3 cellular contexts compared by ENCODE assay signal in the genomic region with DNA sequence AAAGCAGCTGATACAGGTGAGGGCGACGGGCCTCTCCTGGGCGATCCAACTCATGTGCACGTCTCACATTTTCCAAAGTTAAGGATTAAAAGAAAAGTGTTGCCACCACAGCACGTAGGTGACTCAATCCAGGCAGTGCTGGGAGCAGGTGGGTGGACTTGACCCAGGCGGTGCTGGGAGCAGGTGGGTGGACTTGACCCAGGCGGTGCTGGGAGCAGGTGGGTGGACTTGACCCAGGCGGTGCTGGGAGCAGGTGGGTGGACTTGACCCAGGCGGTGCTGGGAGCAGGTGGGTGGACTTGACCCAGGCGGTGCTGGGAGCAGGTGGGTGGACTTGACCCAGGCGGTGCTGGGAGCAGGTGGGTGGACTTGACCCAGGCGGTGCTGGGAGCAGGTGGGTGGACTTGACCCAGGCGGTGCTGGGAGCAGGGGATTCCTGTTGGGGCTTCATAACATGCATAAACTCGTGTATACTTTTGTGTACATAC. TPM values are rescaled to one million over a fixed set of nuclear protein-coding genes. Genes with fewer than 3 reads are reported as not detected.
"Had no signal": no experiment of that assay in that cellular context is flagged by ENCODE, and none has a peak within 500 bp of the region (broad histone marks: within the 10 kb centered on the region; RNA-seq: fewer than 3 reads in every experiment).

No MANE protein-coding gene starts in this region.

RNA-seq across cellular contexts. Expression of a gene that starts 10.6 kb away (rescaled TPM):
- total RNA-seq: M059J, SK-MEL-5 had no signal
- polyA plus RNA-seq: SK-N-SH had no signal

RNA-seq across cellular contexts. Expression of a gene that starts 20.7 kb away (rescaled TPM):
- total RNA-seq: M059J, SK-MEL-5 had no signal
- polyA plus RNA-seq: SK-N-SH had no signal

RNA-seq across cellular contexts. Expression of a gene that starts 23.0 kb away (rescaled TPM):
- total RNA-seq: M059J, SK-MEL-5 had no signal
- polyA plus RNA-seq: SK-N-SH had no signal

RNA-seq across cellular contexts. Expression of a gene that starts 32.0 kb away (rescaled TPM):
- total RNA-seq: M059J had no signal
